17 cellular contexts compared by ENCODE assay signal in the genomic region with DNA sequence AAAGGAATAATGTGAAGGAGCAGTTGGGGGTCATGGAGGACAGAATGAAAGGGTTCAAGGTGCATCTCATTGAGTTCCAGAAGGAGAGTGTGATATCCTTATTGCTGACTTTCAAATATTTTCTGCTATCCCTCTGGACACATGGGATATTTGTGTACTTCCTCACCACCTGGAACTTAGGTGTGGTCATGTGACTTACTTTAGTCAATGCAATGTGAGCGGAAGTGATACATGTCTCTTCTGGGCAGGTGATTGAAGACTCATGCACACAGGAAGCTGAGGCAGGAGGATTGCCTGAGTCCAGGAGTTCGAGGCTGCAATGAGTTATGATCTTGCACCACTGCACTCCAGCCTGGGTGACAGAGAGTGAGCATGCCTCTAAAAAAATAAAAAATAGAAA.
"Had no signal": no experiment of that assay in that cellular context is flagged by ENCODE, and none has a peak within 500 bp of the region (broad histone marks: within the 10 kb centered on the region; RNA-seq: fewer than 3 reads in every experiment).

No MANE protein-coding gene starts in this region.

- H3K36me3 ChIP-seq: esophagus squamous epithelium, sigmoid colon, thoracic aorta, transverse colon had no signal

- H3K9me3 ChIP-seq: esophagus squamous epithelium, sigmoid colon, thoracic aorta, transverse colon had no signal

- FAIRE-seq: endometrium had no signal

- ATAC-seq: naive thymus-derived CD4-positive, alpha-beta T cell; stimulated activated naive B cell treated with anti-CD40 and anti-IgM and Interleukin-4, amounts not matched to agents 10 μg/mL and 1 μg/mL and 100 μg/mL, for 72 hours; stimulated activated naive CD8-positive, alpha-beta T cell treated with anti-CD3 and anti-CD28 coated beads, Interleukin-15, amount 100 ng/mL, for 72 hours had no signal

- H3K4me1 ChIP-seq: esophagus squamous epithelium, sigmoid colon, transverse colon had no signal

- H3K4me3 ChIP-seq: coronary artery, dorsolateral prefrontal cortex, esophagus squamous epithelium, sigmoid colon, skin epidermis, thoracic aorta, transverse colon had no signal

- H3K27ac ChIP-seq: coronary artery, dorsolateral prefrontal cortex, esophagus squamous epithelium, sigmoid colon, skin epidermis, thoracic aorta, transverse colon had no signal

- DNase-seq: dorsolateral prefrontal cortex; effector CD8-positive, alpha-beta T cell; esophagus squamous epithelium; foreskin fibroblast; naive thymus-derived CD4-positive, alpha-beta T cell; nephron progenitor cell; posterior cingulate gyrus; sigmoid colon; stimulated activated CD4-positive, alpha-beta T cell treated with anti-CD3 and anti-CD28 coated beads, Interleukin-2, amount 100 ng/mL, for 24 hours; stimulated activated CD4-positive, alpha-beta T cell treated with anti-CD3 and anti-CD28 coated beads, Interleukin-4, amount 100 ng/mL, for 4 hours; stimulated activated naive B cell treated with anti-CD40 and anti-IgM and Interleukin-4, amounts not matched to agents 10 μg/mL and 1 μg/mL and 100 μg/mL, for 72 hours; stimulated activated naive CD8-positive, alpha-beta T cell treated with anti-CD3 and anti-CD28 coated beads, Interleukin-15, amount 100 ng/mL, for 72 hours; transverse colon had no signal

- H3K27me3 ChIP-seq: dorsolateral prefrontal cortex, sigmoid colon, transverse colon had no signal
